Comparison of ENCODE assay signal across 1 cellular context in genomic region chr2:96760036-96760985, GRCh38.
TF ChIP-seq lines count a peak whose summit lies in the region.

Gene CNNM4 (plus strand): TSS chr2:96760902. CDS start chr2:96761000, 98 bp downstream.

TF ChIP-seq in HepG2, 621 proteins besides CTCF, POLR2A, EP300 and RAD21 (continued from another document and continues in another):
- no peak for TF ChIP-seq ZMAT5 (CRISPR knock-in tag; IDR thresholded peaks at IDR 0.05; ENCODE audit: borderline replicate concordance, low read depth)
- no peak for TF ChIP-seq ZSCAN21 (CRISPR knock-in tag; IDR thresholded peaks at IDR 0.05; ENCODE audit: borderline replicate concordance)
- no peak for TF ChIP-seq MEIS1 (CRISPR knock-in tag; IDR thresholded peaks at IDR 0.05; ENCODE audit: borderline replicate concordance)
- no peak for TF ChIP-seq JUN (CRISPR knock-in tag; IDR thresholded peaks at IDR 0.05)
- 0 out of 2 replicates have a peak, but pooled peaks have one; percentile 7 for TF ChIP-seq ZBTB7B (CRISPR knock-in tag; IDR thresholded peaks at IDR 0.05)
- TF ChIP-seq NFYC (CRISPR knock-in tag; IDR thresholded peaks at IDR 0.05): peak; percentile 28; the same call in 1 of the 2 replicates
- no peak for TF ChIP-seq SMAD1 (CRISPR knock-in tag; IDR thresholded peaks at IDR 0.05; ENCODE audit: borderline replicate concordance, low read depth)
- no peak; the same call in 1 of the 2 replicates for TF ChIP-seq MLXIP (CRISPR knock-in tag; IDR thresholded peaks at IDR 0.05; ENCODE audit: borderline replicate concordance)
- TF ChIP-seq HNRNPUL1 (IDR thresholded peaks at IDR 0.05; ENCODE audit: low read depth, low read length): no peak
- TF ChIP-seq ATM (IDR thresholded peaks at IDR 0.05; ENCODE audit: borderline replicate concordance): no peak
- TF ChIP-seq, protein P1, sequence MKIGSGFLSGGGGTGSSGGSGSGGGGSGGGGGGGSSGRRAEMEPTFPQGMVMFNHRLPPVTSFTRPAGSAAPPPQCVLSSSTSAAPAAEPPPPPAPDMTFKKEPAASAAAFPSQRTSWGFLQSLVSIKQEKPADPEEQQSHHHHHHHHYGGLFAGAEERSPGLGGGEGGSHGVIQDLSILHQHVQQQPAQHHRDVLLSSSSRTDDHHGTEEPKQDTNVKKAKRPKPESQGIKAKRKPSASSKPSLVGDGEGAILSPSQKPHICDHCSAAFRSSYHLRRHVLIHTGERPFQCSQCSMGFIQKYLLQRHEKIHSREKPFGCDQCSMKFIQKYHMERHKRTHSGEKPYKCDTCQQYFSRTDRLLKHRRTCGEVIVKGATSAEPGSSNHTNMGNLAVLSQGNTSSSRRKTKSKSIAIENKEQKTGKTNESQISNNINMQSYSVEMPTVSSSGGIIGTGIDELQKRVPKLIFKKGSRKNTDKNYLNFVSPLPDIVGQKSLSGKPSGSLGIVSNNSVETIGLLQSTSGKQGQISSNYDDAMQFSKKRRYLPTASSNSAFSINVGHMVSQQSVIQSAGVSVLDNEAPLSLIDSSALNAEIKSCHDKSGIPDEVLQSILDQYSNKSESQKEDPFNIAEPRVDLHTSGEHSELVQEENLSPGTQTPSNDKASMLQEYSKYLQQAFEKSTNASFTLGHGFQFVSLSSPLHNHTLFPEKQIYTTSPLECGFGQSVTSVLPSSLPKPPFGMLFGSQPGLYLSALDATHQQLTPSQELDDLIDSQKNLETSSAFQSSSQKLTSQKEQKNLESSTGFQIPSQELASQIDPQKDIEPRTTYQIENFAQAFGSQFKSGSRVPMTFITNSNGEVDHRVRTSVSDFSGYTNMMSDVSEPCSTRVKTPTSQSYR (CRISPR knock-in tag; IDR thresholded peaks at IDR 0.05; ENCODE audit: borderline replicate concordance): no peak
- TF ChIP-seq NFKB2 (CRISPR knock-in tag; IDR thresholded peaks at IDR 0.05; ENCODE audit: borderline replicate concordance): peak; percentile 27; the same call in 1 of the 2 replicates
- TF ChIP-seq BCL3 (CRISPR knock-in tag; IDR thresholded peaks at IDR 0.05): no peak
- TF ChIP-seq TGIF2 (CRISPR knock-in tag; IDR thresholded peaks at IDR 0.05): no peak; the same call in 1 of the 2 replicates
- TF ChIP-seq TAF1 (CRISPR knock-in tag; IDR thresholded peaks at IDR 0.05): no peak
- TF ChIP-seq KDM6A (CRISPR knock-in tag; IDR thresholded peaks at IDR 0.05; ENCODE audit: low read depth): no peak
- no peak for TF ChIP-seq ZNF576 (CRISPR knock-in tag; IDR thresholded peaks at IDR 0.05)
- TF ChIP-seq RFX5 (IDR thresholded peaks at IDR 0.05; ENCODE audit: low read depth, low read length): no peak
- no peak for TF ChIP-seq ZNF616 (CRISPR knock-in tag; IDR thresholded peaks at IDR 0.05; ENCODE audit: low read depth)
- TF ChIP-seq ZNF563 (CRISPR knock-in tag; IDR thresholded peaks at IDR 0.05): no peak
- no peak for TF ChIP-seq ZNF280D (CRISPR knock-in tag; IDR thresholded peaks at IDR 0.05)
- TF ChIP-seq E2F1 (CRISPR knock-in tag; IDR thresholded peaks at IDR 0.05): peak; percentile 66; the same call in 1 of the 2 replicates
- TF ChIP-seq GLMP (CRISPR knock-in tag; IDR thresholded peaks at IDR 0.05; ENCODE audit: borderline replicate concordance): no peak
- no peak for TF ChIP-seq CREM (IDR thresholded peaks at IDR 0.05)
- TF ChIP-seq CREM (CRISPR knock-in tag; IDR thresholded peaks at IDR 0.05): peak; percentile 38; the same call in 1 of the 2 replicates
- no peak for TF ChIP-seq ZNF354B (CRISPR knock-in tag; IDR thresholded peaks at IDR 0.05)
- TF ChIP-seq CEBPB (IDR thresholded peaks at IDR 0.05; ENCODE audit: borderline replicate concordance, low read depth, low read length): no peak
- TF ChIP-seq ZNF225 (CRISPR knock-in tag; IDR thresholded peaks at IDR 0.05): peak; percentile 73
- no peak for TF ChIP-seq ZKSCAN1 (IDR thresholded peaks at IDR 0.05; ENCODE audit: low read length)
- TF ChIP-seq, protein P2, sequence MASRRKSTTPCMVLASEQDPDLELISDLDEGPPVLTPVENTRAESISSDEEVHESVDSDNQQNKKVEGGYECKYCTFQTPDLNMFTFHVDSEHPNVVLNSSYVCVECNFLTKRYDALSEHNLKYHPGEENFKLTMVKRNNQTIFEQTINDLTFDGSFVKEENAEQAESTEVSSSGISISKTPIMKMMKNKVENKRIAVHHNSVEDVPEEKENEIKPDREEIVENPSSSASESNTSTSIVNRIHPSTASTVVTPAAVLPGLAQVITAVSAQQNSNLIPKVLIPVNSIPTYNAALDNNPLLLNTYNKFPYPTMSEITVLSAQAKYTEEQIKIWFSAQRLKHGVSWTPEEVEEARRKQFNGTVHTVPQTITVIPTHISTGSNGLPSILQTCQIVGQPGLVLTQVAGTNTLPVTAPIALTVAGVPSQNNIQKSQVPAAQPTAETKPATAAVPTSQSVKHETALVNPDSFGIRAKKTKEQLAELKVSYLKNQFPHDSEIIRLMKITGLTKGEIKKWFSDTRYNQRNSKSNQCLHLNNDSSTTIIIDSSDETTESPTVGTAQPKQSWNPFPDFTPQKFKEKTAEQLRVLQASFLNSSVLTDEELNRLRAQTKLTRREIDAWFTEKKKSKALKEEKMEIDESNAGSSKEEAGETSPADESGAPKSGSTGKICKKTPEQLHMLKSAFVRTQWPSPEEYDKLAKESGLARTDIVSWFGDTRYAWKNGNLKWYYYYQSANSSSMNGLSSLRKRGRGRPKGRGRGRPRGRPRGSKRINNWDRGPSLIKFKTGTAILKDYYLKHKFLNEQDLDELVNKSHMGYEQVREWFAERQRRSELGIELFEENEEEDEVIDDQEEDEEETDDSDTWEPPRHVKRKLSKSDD (CRISPR knock-in tag; IDR thresholded peaks at IDR 0.05; ENCODE audit: low read depth): peak; percentile 25; the same call in 1 of the 2 replicates
- TF ChIP-seq, protein P3, sequence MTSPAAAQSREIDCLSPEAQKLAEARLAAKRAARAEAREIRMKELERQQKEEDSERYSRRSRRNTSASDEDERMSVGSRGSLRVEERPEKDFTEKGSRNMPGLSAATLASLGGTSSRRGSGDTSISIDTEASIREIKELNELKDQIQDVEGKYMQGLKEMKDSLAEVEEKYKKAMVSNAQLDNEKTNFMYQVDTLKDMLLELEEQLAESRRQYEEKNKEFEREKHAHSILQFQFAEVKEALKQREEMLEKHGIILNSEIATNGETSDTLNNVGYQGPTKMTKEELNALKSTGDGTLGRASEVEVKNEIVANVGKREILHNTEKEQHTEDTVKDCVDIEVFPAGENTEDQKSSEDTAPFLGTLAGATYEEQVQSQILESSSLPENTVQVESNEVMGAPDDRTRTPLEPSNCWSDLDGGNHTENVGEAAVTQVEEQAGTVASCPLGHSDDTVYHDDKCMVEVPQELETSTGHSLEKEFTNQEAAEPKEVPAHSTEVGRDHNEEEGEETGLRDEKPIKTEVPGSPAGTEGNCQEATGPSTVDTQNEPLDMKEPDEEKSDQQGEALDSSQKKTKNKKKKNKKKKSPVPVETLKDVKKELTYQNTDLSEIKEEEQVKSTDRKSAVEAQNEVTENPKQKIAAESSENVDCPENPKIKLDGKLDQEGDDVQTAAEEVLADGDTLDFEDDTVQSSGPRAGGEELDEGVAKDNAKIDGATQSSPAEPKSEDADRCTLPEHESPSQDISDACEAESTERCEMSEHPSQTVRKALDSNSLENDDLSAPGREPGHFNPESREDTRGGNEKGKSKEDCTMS (CRISPR knock-in tag; conservative IDR thresholded peaks at IDR 0.05): no peak
